ENCODE assay signal across 28 cellular contexts in genomic region chr7:14751461-14751860, GRCh38.
DNase-seq lines count a peak whose midpoint lies in the region; ATAC-seq, FAIRE-seq and TF ChIP-seq lines count a peak whose summit lies in the region.
"Had no signal": no experiment of that assay in that cellular context is flagged by ENCODE, and none has a peak within 500 bp of the region (broad histone marks: within the 10 kb centered on the region; RNA-seq: fewer than 3 reads in every experiment).

No MANE protein-coding gene starts in this region.

- POLR2A ChIA-PET in endothelial cell of umbilical vein (lab: Charles Lee), result no interaction called here
- POLR2A ChIA-PET in activated CD8-positive, alpha-beta T cell treated with anti-CD3 and anti-CD28 coated beads for 36 hours (lab: Charles Lee), result no interaction called here

- H3K4me2 ChIP-seq in endothelial cell of umbilical vein (ENCODE audit: insufficient read depth, low read length), result peak overlapping the region; percentile 12

- no peaks in the 10 kb centered on the region for H3K9me1 ChIP-seq in endothelial cell of umbilical vein (replicated peaks; ENCODE audit: control insufficient read depth, extremely low read depth, insufficient read depth, low read length)

- no peaks in the 10 kb centered on the region for H3K79me2 ChIP-seq in endothelial cell of umbilical vein (ENCODE audit: control insufficient read depth, insufficient read depth, low read length)

- 68 to 75% methylated on average over 1 of the region's 1 CpG for WGBS in aorta, 2 donors

- H3K4me1 Mint-ChIP-seq in activated CD8-positive, alpha-beta T cell treated with anti-CD3 and anti-CD28 coated beads for 36 hours (ENCODE audit: low read depth), result no peaks in the 10 kb centered on the region
- H3K4me1 Mint-ChIP-seq: CD4-positive, alpha-beta memory T cell; natural killer cell had no signal

- H4K20me1 ChIP-seq in endothelial cell of umbilical vein (replicated peaks; ENCODE audit: control insufficient read depth, extremely low read depth, insufficient read depth, low read length), result no peaks in the 10 kb centered on the region

- CTCF ChIA-PET in endothelial cell of umbilical vein (lab: Charles Lee), result interaction anchor here (0.7 to 1.0 kb wide), 3 partner anchors 12 to 375 kb away, joined by 3 to 4 read pairs (median 4); no protein-coding TSS in a partner anchor
- CTCF ChIA-PET in activated CD8-positive, alpha-beta T cell treated with anti-CD3 and anti-CD28 coated beads for 36 hours (lab: Charles Lee), result no interaction called here

- H3K27me3 Mint-ChIP-seq in activated CD8-positive, alpha-beta T cell treated with anti-CD3 and anti-CD28 coated beads for 36 hours, result no peaks in the 10 kb centered on the region
- H3K27me3 Mint-ChIP-seq: activated CD4-positive, alpha-beta memory T cell treated with anti-CD3 and anti-CD28 coated beads for 36 hours had no signal

- dilution Hi-C loops in endothelial cell of umbilical vein (cut with MboI; ENCODE audit: extremely low pct_ligation_motif_present, low sequenced_read_pairs), result no loop called here

- no peaks in the 10 kb centered on the region for H3K36me3 Mint-ChIP-seq in activated CD8-positive, alpha-beta T cell treated with anti-CD3 and anti-CD28 coated beads for 36 hours (ENCODE audit: low read depth)
- H3K36me3 Mint-ChIP-seq: activated CD4-positive, alpha-beta memory T cell treated with anti-CD3 and anti-CD28 coated beads for 36 hours; CD4-positive, alpha-beta memory T cell; natural killer cell had no signal

- peak; percentile 62 for FAIRE-seq in endothelial cell of umbilical vein (lab: Jason Lieb, UNC)
- FAIRE-seq: endometrium, HTR-8/SVneo had no signal

- no peak overlapping the region for H3K4me3 Mint-ChIP-seq in activated CD8-positive, alpha-beta T cell treated with anti-CD3 and anti-CD28 coated beads for 36 hours
- H3K4me3 Mint-ChIP-seq: activated CD4-positive, alpha-beta memory T cell treated with anti-CD3 and anti-CD28 coated beads for 36 hours; CD4-positive, alpha-beta memory T cell; natural killer cell had no signal

- no peak overlapping the region for H3K9ac ChIP-seq in endothelial cell of umbilical vein (replicated peaks; ENCODE audit: extremely low read depth, insufficient read depth, low read length)

- no peaks in the 10 kb centered on the region for H3K27me3 ChIP-seq in HL-60 (ENCODE audit: insufficient read depth, poor library complexity, severe bottlenecking)
- no peaks in the 10 kb centered on the region for H3K27me3 ChIP-seq in endothelial cell of umbilical vein (ENCODE audit: control insufficient read depth in 2 of 2, insufficient read depth in 2 of 2, low read length in 2 of 2)
- H3K27me3 ChIP-seq in aorta (ENCODE audit: control insufficient read depth in 1 of 2, insufficient read depth in 2 of 2, low read length in 1 of 2), result no peaks in the 10 kb centered on the region
- H3K27me3 ChIP-seq: brain microvascular endothelial cell, right lobe of liver, SJCRH30, stomach, tibial nerve had no signal

- intact Hi-C loops in endothelial cell of umbilical vein (cut with micrococcal nuclease) (no loop called here), aorta (cut with DNase I) (no loop called here)
- intact Hi-C loops in activated CD8-positive, alpha-beta T cell treated with anti-CD3 and anti-CD28 coated beads for 36 hours (cut with micrococcal nuclease), result no loop called here

- TF ChIP-seq POLR2A in endothelial cell of umbilical vein (IDR thresholded peaks at IDR 0.05; ENCODE audit: low read depth, low read length), result no peak

- H3K9me3 ChIP-seq in endothelial cell of umbilical vein (replicated peaks; ENCODE audit: control insufficient read depth, insufficient read depth, low read length) (no peaks in the 10 kb centered on the region), aorta (ENCODE audit: control insufficient read depth, low read length) (no peaks in the 10 kb centered on the region)
- H3K9me3 ChIP-seq: right lobe of liver, SJCRH30, stomach, tibial nerve had no signal

- DNase-seq in HL-60 (ENCODE audit: low read depth in 1 of 2, low spot score in 1 of 2), result peak; percentile 94
- DNase-seq in NCI-H146 (lab: John Stamatoyannopoulos, UW), result peak; percentile 37
- DNase-seq in SKM-1 (lab: John Stamatoyannopoulos, UW; ENCODE audit: unreplicated experiment), result peak; percentile 52
- peak; percentile 31 for DNase-seq in endothelial cell of umbilical vein (ENCODE audit: low read depth, low spot score)
- DNase-seq in aorta, result no peak
- DNase-seq in activated CD8-positive, alpha-beta T cell treated with anti-CD3 and anti-CD28 coated beads for 36 hours, result no peak
- DNase-seq in HuH-7.5 (ENCODE audit: low spot score), result no peak
- DNase-seq: activated CD4-positive, alpha-beta memory T cell treated with anti-CD3 and anti-CD28 coated beads for 36 hours; activated CD4-positive, CD25-positive, alpha-beta regulatory T cell; activated effector memory CD4-positive, alpha-beta T cell treated with anti-CD3 and anti-CD28 coated beads, Interleukin-2, amount 50 U/mL, for 16 hours; activated T-cell treated with anti-CD3 and anti-CD28 coated beads for 4 hours; brain microvascular endothelial cell; CD4-positive, alpha-beta memory T cell; DMS153; glutamatergic neuron; HCEC 1CT; Karpas-422; natural killer cell; NCI-H1105; right lobe of liver; SJCRH30; stomach; T-helper 2 cell had no signal

- BruUV-seq in endothelial cell of umbilical vein (replicated peaks; lab: Mats Ljungman, UMichigan), result no TSS peak

- H3K4me1 ChIP-seq in endothelial cell of umbilical vein (ENCODE audit: control insufficient read depth, extremely low read depth, insufficient read depth, low read length), result peaks cover 37% of the 10 kb centered on the region
- no peaks in the 10 kb centered on the region for H3K4me1 ChIP-seq in aorta (ENCODE audit: control insufficient read depth in 1 of 2, insufficient read depth in 2 of 2, low read length in 2 of 2)
- H3K4me1 ChIP-seq: right lobe of liver, SJCRH30, stomach had no signal

- TF ChIP-seq CTCF in HL-60 (IDR thresholded peaks at IDR 0.05; ENCODE audit: insufficient read depth, low read length) (no peak), endothelial cell of umbilical vein (IDR thresholded peaks at IDR 0.05; ENCODE audit: extremely low read depth in 1 of 2, insufficient read depth in 1 of 2, low read depth in 1 of 2, low read length in 2 of 2) (no peak)
- no peak for TF ChIP-seq CTCF in activated CD8-positive, alpha-beta T cell treated with anti-CD3 and anti-CD28 coated beads for 36 hours (IDR thresholded peaks at IDR 0.05)

- H3K36me3 ChIP-seq in endothelial cell of umbilical vein (ENCODE audit: control insufficient read depth in 2 of 2, extremely low read depth in 1 of 2, insufficient read depth in 2 of 2, low read length in 2 of 2), result no peaks in the 10 kb centered on the region
- no peaks in the 10 kb centered on the region for H3K36me3 ChIP-seq in aorta (ENCODE audit: control insufficient read depth in 1 of 2, insufficient read depth in 2 of 2, low read length in 1 of 2)
- H3K36me3 ChIP-seq: brain microvascular endothelial cell, right lobe of liver, SJCRH30, stomach, tibial nerve had no signal

- H3K9me3 Mint-ChIP-seq in activated CD8-positive, alpha-beta T cell treated with anti-CD3 and anti-CD28 coated beads for 36 hours, result no peaks in the 10 kb centered on the region
- H3K9me3 Mint-ChIP-seq: activated CD4-positive, alpha-beta memory T cell treated with anti-CD3 and anti-CD28 coated beads for 36 hours; CD4-positive, alpha-beta memory T cell had no signal

- ATAC-seq in aorta (ENCODE audit: low FRiP score) (no peak), HG02970 (IDR thresholded peaks at IDR 0.05; ENCODE audit: low FRiP score, unreplicated experiment) (no peak)
- ATAC-seq in activated CD8-positive, alpha-beta T cell treated with anti-CD3 and anti-CD28 coated beads for 36 hours, result no peak
- ATAC-seq: natural killer cell, right lobe of liver had no signal

- peak overlapping the region; percentile 59 for H2AFZ ChIP-seq in endothelial cell of umbilical vein (ENCODE audit: low read depth, low read length)

- H3K27ac ChIP-seq in HL-60 (replicated peaks) (peak overlapping the region; percentile 67), endothelial cell of umbilical vein (ENCODE audit: insufficient read depth, low read depth, low read length) (no peak overlapping the region), aorta (ENCODE audit: low read depth in 1 of 2, low read length in 2 of 2) (no peak overlapping the region)
- H3K27ac ChIP-seq: brain microvascular endothelial cell, coronary artery, right lobe of liver, SJCRH30, stomach, tibial nerve had no signal

- H3K4me3 ChIP-seq in HL-60 (replicated peaks; ENCODE audit: insufficient read depth, low read length) (no peak overlapping the region), endothelial cell of umbilical vein (replicated peaks in 1 of 3; ENCODE audit: insufficient read depth in 1 of 3, low read depth in 1 of 3, low read length in 3 of 3) (no peak overlapping the region), aorta (ENCODE audit: low read length in 2 of 2) (no peak overlapping the region)
- H3K4me3 ChIP-seq: coronary artery, right lobe of liver, SJCRH30, stomach, tibial nerve had no signal

- H3K27ac Mint-ChIP-seq in activated CD8-positive, alpha-beta T cell treated with anti-CD3 and anti-CD28 coated beads for 36 hours, result no peak overlapping the region
- H3K27ac Mint-ChIP-seq: activated CD4-positive, alpha-beta memory T cell treated with anti-CD3 and anti-CD28 coated beads for 36 hours; CD4-positive, alpha-beta memory T cell; natural killer cell had no signal

TF ChIP-seq in endothelial cell of umbilical vein, 7 proteins besides CTCF, POLR2A, EP300 and RAD21:
- TF ChIP-seq, protein P1, sequence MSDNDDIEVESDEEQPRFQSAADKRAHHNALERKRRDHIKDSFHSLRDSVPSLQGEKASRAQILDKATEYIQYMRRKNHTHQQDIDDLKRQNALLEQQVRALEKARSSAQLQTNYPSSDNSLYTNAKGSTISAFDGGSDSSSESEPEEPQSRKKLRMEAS (IDR thresholded peaks at IDR 0.05; ENCODE audit: insufficient read depth, insufficient read length), result no peak
- peak; percentile 60 for TF ChIP-seq MYC (IDR thresholded peaks at IDR 0.05; ENCODE audit: low read depth, low read length)
- no peak for TF ChIP-seq EZH2 (IDR thresholded peaks at IDR 0.05; ENCODE audit: borderline replicate concordance, low read depth, low read length, severe bottlenecking)
- TF ChIP-seq FOS (IDR thresholded peaks at IDR 0.05; ENCODE audit: borderline replicate concordance, insufficient read depth, low read length), result peak; percentile 9
- TF ChIP-seq JUN (IDR thresholded peaks at IDR 0.05; ENCODE audit: borderline replicate concordance, insufficient read depth, insufficient read length, low read depth), result no peak
- TF ChIP-seq POLR2AphosphoS5 (IDR thresholded peaks at IDR 0.05; ENCODE audit: insufficient read depth, low read depth, low read length), result no peak
- no peak for TF ChIP-seq GATA2 (IDR thresholded peaks at IDR 0.05; ENCODE audit: insufficient read depth, insufficient read length, low read depth, low read length)

Comparison
In these comparisons a context has a peak if more than half of its experiments do, and no peak if none do; other contexts are left out.
1. DNase-seq: peak in HL-60 (2 of 2), NCI-H146 (single experiment), SKM-1 (single experiment) and endothelial cell of umbilical vein (single experiment); none in aorta (0 of 2), activated CD8-positive, alpha-beta T cell treated with anti-CD3 and anti-CD28 coated beads for 36 hours (single experiment) and HuH-7.5 (single experiment).